ENCODE assay signal across 3 cellular contexts in the genomic region with DNA sequence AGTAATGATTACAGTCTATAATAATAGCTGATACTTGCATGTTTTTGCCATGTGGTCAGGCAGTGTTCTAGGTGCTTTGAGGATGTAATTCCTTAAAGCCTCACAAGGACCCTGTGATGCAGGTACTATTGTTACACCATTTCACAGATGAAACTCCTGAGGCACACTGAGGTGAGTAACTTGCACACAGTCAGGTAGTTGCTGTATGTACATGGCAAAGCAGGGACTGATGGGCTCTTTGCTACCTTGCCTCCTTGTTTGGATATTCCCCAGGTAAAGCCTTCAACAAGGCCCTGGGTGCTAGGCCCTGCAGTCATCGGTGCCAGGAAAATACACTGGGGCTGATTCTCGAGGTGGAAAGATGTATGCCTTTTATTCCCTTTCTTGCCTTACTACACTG.
"Had no signal": no experiment of that assay in that cellular context is flagged by ENCODE, and none has a peak within 500 bp of the region (broad histone marks: within the 10 kb centered on the region; RNA-seq: fewer than 3 reads in every experiment).

No MANE protein-coding gene starts in this region.

- ATAC-seq: GM12878 had no signal

- DNase-seq: GDM1, GF-D8 had no signal

- H3K4me3 ChIP-seq: GM12878 had no signal
